Comparison of ENCODE assay signal across 8 cellular contexts in genomic region chr5:78467744-78468357, GRCh38.
A peak's percentile ranks its signal among the peaks of the same experiment; 100 is the strongest.
DNase-seq lines count a peak whose midpoint lies in the region; ATAC-seq, FAIRE-seq and TF ChIP-seq lines count a peak whose summit lies in the region.

No MANE protein-coding gene starts in this region.

- no peak overlapping the region for H3K4me3 ChIP-seq in NB4 (ENCODE audit: low read depth, low read length)

- no peak for TF ChIP-seq POLR2A in NB4 (IDR thresholded peaks at IDR 0.05; ENCODE audit: extremely low read depth, insufficient read length)

- TF ChIP-seq CTCF in NB4 (IDR thresholded peaks at IDR 0.05; ENCODE audit: low read depth, low read length) (peak; percentile 41), brain (conservative IDR thresholded peaks at IDR 0.05) (peak; percentile 66 to 80)

- H3K27me3 Mint-ChIP-seq in brain, result no peaks in the 10 kb centered on the region

- H3K4me1 Mint-ChIP-seq in brain, result peaks cover 17% of the 10 kb centered on the region
- H3K4me1 Mint-ChIP-seq in stimulated activated effector memory CD8-positive, alpha-beta T cell treated with anti-CD3 and anti-CD28 coated beads, Interleukin-12 subunit alpha, Interleukin-12 subunit beta, amount 100 ng/mL, for 72 hours, result no peaks in the 10 kb centered on the region

- H3K4me3 Mint-ChIP-seq in brain, result no peak overlapping the region
- no peak overlapping the region for H3K4me3 Mint-ChIP-seq in stimulated activated effector memory CD8-positive, alpha-beta T cell treated with anti-CD3 and anti-CD28 coated beads, Interleukin-12 subunit alpha, Interleukin-12 subunit beta, amount 100 ng/mL, for 72 hours

- ATAC-seq in stimulated activated effector memory CD8-positive, alpha-beta T cell treated with anti-CD3 and anti-CD28 coated beads, Interleukin-12 subunit alpha, Interleukin-12 subunit beta, amount 100 ng/mL, for 72 hours, result no peak

- peaks cover 0 to 4% (median 0%) of the 10 kb centered on the region in 5 experiments for H3K9me3 Mint-ChIP-seq in brain
- H3K9me3 Mint-ChIP-seq in stimulated activated effector memory CD8-positive, alpha-beta T cell treated with anti-CD3 and anti-CD28 coated beads, Interleukin-12 subunit alpha, Interleukin-12 subunit beta, amount 100 ng/mL, for 72 hours, result no peaks in the 10 kb centered on the region

- no peak for FAIRE-seq in urothelium cell line (lab: Jason Lieb, UNC)

- H3K27ac Mint-ChIP-seq in brain, result no peak overlapping the region
- H3K27ac Mint-ChIP-seq in stimulated activated effector memory CD8-positive, alpha-beta T cell treated with anti-CD3 and anti-CD28 coated beads, Interleukin-12 subunit alpha, Interleukin-12 subunit beta, amount 100 ng/mL, for 72 hours, result no peak overlapping the region

- H3K36me3 Mint-ChIP-seq in brain, result peaks cover 39% of the 10 kb centered on the region
- no peaks in the 10 kb centered on the region for H3K36me3 Mint-ChIP-seq in stimulated activated effector memory CD8-positive, alpha-beta T cell treated with anti-CD3 and anti-CD28 coated beads, Interleukin-12 subunit alpha, Interleukin-12 subunit beta, amount 100 ng/mL, for 72 hours

- DNase-seq in NCI-H345 (lab: John Stamatoyannopoulos, UW) (peak; percentile 0), NCI-H345 treated with DMSO at 0.1 percent for 48 hours (lab: John Stamatoyannopoulos, UW; ENCODE audit: unreplicated experiment) (no peak), NB4 (ENCODE audit: low read depth) (peak; percentile 58), kidney glomerular epithelial cell (lab: John Stamatoyannopoulos, UW) (peak; percentile 17), urothelium cell line (ENCODE audit: low spot score) (peak; percentile 16)
- no peak for DNase-seq in activated CD8-positive, alpha-beta memory T cell treated with anti-CD3 and anti-CD28 coated beads, Interleukin-2, amount 50 U/mL, for 4 hours
- DNase-seq in stimulated activated effector memory CD8-positive, alpha-beta T cell treated with anti-CD3 and anti-CD28 coated beads, Interleukin-12 subunit alpha, Interleukin-12 subunit beta, amount 100 ng/mL, for 72 hours (ENCODE audit: low spot score in 2 of 2), result no peak

Comparison
In these comparisons a context has a peak if more than half of its experiments do, and no peak if none do; other contexts are left out.
1. DNase-seq: peak in NCI-H345 (single experiment), NB4 (single experiment), kidney glomerular epithelial cell (single experiment) and urothelium cell line (single experiment); none in NCI-H345 treated with DMSO at 0.1 percent for 48 hours (single experiment), activated CD8-positive, alpha-beta memory T cell treated with anti-CD3 and anti-CD28 coated beads, Interleukin-2, amount 50 U/mL, for 4 hours (single experiment) and stimulated activated effector memory CD8-positive, alpha-beta T cell treated with anti-CD3 and anti-CD28 coated beads, Interleukin-12 subunit alpha, Interleukin-12 subunit beta, amount 100 ng/mL, for 72 hours (0 of 2).